Comparison of ENCODE assay signal across 1 cellular context in the genomic region with DNA sequence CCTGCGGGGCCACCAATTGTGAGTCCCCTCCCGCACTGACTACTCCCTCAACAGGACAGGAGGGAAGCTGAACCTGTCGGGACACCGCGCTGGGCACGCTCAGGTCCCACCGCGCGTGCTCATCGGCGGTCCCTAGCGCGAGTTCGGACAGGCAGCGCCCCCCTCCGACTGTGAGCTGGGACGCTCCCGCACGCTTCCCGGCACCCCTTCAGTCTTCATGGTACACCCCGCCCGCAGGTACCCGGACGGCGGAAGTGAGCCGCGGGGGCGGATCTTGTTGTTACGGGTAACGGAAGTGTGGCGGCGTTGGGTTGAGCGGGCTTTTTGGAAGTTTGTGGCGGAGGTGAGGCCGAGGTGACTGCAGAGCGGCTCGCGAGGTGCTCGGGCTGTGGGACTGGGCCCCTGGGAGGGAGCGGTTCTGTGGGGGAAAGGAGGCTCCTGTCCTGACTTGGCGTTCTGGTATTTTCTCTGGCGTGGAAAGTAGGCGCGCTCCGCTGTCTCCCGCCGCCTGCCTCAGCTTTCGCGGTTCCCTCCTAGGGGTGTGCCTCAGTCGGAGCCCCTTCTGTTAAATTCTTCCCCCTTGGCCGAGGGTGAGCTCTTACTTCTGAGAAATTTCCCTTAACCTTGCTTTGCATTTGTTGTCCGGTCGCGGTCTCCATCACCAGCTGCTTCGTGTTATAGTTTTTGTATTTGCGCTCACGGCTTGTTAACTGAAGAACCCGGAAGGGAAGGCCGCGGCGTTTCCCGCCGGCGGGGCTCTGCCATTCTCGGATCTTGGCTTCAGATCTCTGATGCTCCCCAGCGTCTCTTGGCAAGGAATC.
TF ChIP-seq lines count a peak whose summit lies in the region.

A gene (plus strand): TSS at position 289 of the 821 bp plus-strand sequence. CDS start 3,669 bp downstream, outside the sequence.

TF ChIP-seq in HepG2, 621 proteins besides CTCF, POLR2A, EP300 and RAD21 (continued from another document and continues in another):
- TF ChIP-seq, protein P1, sequence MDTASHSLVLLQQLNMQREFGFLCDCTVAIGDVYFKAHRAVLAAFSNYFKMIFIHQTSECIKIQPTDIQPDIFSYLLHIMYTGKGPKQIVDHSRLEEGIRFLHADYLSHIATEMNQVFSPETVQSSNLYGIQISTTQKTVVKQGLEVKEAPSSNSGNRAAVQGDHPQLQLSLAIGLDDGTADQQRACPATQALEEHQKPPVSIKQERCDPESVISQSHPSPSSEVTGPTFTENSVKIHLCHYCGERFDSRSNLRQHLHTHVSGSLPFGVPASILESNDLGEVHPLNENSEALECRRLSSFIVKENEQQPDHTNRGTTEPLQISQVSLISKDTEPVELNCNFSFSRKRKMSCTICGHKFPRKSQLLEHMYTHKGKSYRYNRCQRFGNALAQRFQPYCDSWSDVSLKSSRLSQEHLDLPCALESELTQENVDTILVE (CRISPR knock-in tag; IDR thresholded peaks at IDR 0.05) = no peak; the same call in none of the 2 replicates
- no peak for TF ChIP-seq PCBP2 (optimal IDR thresholded peaks at IDR 0.05; ENCODE audit: low read depth, low read length, poor library complexity, severe bottlenecking)
- TF ChIP-seq TGIF2 (CRISPR knock-in tag; IDR thresholded peaks at IDR 0.05) = peak; percentile 77
- TF ChIP-seq ZNF136 (CRISPR knock-in tag; IDR thresholded peaks at IDR 0.05; ENCODE audit: low read depth) = peak; percentile 66; the same call in 1 of the 2 replicates
- peak; percentile 37; the same call in 1 of the 2 replicates for TF ChIP-seq ZNF225 (CRISPR knock-in tag; IDR thresholded peaks at IDR 0.05)
- TF ChIP-seq SATB2 (CRISPR knock-in tag; IDR thresholded peaks at IDR 0.05) = no peak
- TF ChIP-seq, protein P2, sequence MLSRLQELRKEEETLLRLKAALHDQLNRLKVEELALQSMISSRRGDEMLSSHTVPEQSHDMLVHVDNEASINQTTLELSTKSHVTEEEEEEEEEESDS (CRISPR knock-in tag; IDR thresholded peaks at IDR 0.05; ENCODE audit: borderline replicate concordance) = no peak
- no peak for TF ChIP-seq TOE1 (CRISPR knock-in tag; IDR thresholded peaks at IDR 0.05)
- TF ChIP-seq ZSCAN21 (CRISPR knock-in tag; IDR thresholded peaks at IDR 0.05; ENCODE audit: borderline replicate concordance) = peak; percentile 80
- TF ChIP-seq ZNF382 (CRISPR knock-in tag; IDR thresholded peaks at IDR 0.05; ENCODE audit: borderline replicate concordance) = no peak
- TF ChIP-seq, protein P3, sequence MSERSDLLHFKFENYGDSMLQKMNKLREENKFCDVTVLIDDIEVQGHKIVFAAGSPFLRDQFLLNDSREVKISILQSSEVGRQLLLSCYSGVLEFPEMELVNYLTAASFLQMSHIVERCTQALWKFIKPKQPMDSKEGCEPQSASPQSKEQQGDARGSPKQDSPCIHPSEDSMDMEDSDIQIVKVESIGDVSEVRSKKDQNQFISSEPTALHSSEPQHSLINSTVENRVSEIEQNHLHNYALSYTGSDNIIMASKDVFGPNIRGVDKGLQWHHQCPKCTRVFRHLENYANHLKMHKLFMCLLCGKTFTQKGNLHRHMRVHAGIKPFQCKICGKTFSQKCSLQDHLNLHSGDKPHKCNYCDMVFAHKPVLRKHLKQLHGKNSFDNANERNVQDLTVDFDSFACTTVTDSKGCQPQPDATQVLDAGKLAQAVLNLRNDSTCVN (CRISPR knock-in tag; IDR thresholded peaks at IDR 0.05; ENCODE audit: borderline replicate concordance) = no peak; the same call in 1 of the 2 replicates
- no peak for TF ChIP-seq HNF4A (CRISPR knock-in tag; IDR thresholded peaks at IDR 0.05)
- peak; percentile 34; the same call in 1 of the 2 replicates for TF ChIP-seq ZNF749 (CRISPR knock-in tag; IDR thresholded peaks at IDR 0.05; ENCODE audit: borderline replicate concordance)
- TF ChIP-seq PHF8 (CRISPR knock-in tag; IDR thresholded peaks at IDR 0.05) = peak; percentile 63
- TF ChIP-seq MED8 (CRISPR knock-in tag; IDR thresholded peaks at IDR 0.05; ENCODE audit: insufficient replicate concordance) = peak; percentile 22
- TF ChIP-seq, protein P4, sequence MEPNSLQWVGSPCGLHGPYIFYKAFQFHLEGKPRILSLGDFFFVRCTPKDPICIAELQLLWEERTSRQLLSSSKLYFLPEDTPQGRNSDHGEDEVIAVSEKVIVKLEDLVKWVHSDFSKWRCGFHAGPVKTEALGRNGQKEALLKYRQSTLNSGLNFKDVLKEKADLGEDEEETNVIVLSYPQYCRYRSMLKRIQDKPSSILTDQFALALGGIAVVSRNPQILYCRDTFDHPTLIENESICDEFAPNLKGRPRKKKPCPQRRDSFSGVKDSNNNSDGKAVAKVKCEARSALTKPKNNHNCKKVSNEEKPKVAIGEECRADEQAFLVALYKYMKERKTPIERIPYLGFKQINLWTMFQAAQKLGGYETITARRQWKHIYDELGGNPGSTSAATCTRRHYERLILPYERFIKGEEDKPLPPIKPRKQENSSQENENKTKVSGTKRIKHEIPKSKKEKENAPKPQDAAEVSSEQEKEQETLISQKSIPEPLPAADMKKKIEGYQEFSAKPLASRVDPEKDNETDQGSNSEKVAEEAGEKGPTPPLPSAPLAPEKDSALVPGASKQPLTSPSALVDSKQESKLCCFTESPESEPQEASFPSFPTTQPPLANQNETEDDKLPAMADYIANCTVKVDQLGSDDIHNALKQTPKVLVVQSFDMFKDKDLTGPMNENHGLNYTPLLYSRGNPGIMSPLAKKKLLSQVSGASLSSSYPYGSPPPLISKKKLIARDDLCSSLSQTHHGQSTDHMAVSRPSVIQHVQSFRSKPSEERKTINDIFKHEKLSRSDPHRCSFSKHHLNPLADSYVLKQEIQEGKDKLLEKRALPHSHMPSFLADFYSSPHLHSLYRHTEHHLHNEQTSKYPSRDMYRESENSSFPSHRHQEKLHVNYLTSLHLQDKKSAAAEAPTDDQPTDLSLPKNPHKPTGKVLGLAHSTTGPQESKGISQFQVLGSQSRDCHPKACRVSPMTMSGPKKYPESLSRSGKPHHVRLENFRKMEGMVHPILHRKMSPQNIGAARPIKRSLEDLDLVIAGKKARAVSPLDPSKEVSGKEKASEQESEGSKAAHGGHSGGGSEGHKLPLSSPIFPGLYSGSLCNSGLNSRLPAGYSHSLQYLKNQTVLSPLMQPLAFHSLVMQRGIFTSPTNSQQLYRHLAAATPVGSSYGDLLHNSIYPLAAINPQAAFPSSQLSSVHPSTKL (CRISPR knock-in tag; IDR thresholded peaks at IDR 0.05) = peak; percentile 64; the same call in 1 of the 2 replicates
- TF ChIP-seq FOXO1 (CRISPR knock-in tag; IDR thresholded peaks at IDR 0.05) = peak; percentile 33; the same call in 1 of the 2 replicates
- TF ChIP-seq ZMYM3 (CRISPR knock-in tag; IDR thresholded peaks at IDR 0.05) = peak; percentile 75; the same call in 1 of the 2 replicates
- TF ChIP-seq ZNF883 (CRISPR knock-in tag; IDR thresholded peaks at IDR 0.05; ENCODE audit: not compliant biosample characterization) = no peak
- TF ChIP-seq ZNF619 (CRISPR knock-in tag; IDR thresholded peaks at IDR 0.05) = 0 out of 2 replicates have a peak, but pooled peaks have one; percentile 22
- TF ChIP-seq, protein P5, sequence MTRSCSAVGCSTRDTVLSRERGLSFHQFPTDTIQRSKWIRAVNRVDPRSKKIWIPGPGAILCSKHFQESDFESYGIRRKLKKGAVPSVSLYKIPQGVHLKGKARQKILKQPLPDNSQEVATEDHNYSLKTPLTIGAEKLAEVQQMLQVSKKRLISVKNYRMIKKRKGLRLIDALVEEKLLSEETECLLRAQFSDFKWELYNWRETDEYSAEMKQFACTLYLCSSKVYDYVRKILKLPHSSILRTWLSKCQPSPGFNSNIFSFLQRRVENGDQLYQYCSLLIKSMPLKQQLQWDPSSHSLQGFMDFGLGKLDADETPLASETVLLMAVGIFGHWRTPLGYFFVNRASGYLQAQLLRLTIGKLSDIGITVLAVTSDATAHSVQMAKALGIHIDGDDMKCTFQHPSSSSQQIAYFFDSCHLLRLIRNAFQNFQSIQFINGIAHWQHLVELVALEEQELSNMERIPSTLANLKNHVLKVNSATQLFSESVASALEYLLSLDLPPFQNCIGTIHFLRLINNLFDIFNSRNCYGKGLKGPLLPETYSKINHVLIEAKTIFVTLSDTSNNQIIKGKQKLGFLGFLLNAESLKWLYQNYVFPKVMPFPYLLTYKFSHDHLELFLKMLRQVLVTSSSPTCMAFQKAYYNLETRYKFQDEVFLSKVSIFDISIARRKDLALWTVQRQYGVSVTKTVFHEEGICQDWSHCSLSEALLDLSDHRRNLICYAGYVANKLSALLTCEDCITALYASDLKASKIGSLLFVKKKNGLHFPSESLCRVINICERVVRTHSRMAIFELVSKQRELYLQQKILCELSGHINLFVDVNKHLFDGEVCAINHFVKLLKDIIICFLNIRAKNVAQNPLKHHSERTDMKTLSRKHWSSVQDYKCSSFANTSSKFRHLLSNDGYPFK (CRISPR knock-in tag; IDR thresholded peaks at IDR 0.05; ENCODE audit: borderline replicate concordance) = peak; percentile 39; the same call in 1 of the 2 replicates
- TF ChIP-seq, protein P6, sequence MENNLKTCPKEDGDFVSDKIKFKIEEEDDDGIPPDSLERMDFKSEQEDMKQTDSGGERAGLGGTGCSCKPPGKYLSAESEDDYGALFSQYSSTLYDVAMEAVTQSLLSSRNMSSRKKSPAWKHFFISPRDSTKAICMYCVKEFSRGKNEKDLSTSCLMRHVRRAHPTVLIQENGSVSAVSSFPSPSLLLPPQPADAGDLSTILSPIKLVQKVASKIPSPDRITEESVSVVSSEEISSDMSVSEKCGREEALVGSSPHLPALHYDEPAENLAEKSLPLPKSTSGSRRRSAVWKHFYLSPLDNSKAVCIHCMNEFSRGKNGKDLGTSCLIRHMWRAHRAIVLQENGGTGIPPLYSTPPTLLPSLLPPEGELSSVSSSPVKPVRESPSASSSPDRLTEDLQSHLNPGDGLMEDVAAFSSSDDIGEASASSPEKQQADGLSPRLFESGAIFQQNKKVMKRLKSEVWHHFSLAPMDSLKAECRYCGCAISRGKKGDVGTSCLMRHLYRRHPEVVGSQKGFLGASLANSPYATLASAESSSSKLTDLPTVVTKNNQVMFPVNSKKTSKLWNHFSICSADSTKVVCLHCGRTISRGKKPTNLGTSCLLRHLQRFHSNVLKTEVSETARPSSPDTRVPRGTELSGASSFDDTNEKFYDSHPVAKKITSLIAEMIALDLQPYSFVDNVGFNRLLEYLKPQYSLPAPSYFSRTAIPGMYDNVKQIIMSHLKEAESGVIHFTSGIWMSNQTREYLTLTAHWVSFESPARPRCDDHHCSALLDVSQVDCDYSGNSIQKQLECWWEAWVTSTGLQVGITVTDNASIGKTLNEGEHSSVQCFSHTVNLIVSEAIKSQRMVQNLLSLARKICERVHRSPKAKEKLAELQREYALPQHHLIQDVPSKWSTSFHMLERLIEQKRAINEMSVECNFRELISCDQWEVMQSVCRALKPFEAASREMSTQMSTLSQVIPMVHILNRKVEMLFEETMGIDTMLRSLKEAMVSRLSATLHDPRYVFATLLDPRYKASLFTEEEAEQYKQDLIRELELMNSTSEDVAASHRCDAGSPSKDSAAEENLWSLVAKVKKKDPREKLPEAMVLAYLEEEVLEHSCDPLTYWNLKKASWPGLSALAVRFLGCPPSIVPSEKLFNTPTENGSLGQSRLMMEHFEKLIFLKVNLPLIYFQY (CRISPR knock-in tag; IDR thresholded peaks at IDR 0.05; ENCODE audit: borderline replicate concordance) = no peak
- TF ChIP-seq, protein P7, sequence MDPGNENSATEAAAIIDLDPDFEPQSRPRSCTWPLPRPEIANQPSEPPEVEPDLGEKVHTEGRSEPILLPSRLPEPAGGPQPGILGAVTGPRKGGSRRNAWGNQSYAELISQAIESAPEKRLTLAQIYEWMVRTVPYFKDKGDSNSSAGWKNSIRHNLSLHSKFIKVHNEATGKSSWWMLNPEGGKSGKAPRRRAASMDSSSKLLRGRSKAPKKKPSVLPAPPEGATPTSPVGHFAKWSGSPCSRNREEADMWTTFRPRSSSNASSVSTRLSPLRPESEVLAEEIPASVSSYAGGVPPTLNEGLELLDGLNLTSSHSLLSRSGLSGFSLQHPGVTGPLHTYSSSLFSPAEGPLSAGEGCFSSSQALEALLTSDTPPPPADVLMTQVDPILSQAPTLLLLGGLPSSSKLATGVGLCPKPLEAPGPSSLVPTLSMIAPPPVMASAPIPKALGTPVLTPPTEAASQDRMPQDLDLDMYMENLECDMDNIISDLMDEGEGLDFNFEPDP (CRISPR knock-in tag; conservative IDR thresholded peaks at IDR 0.05) = no peak
- peak; percentile 98 for TF ChIP-seq GABPB1 (CRISPR knock-in tag; IDR thresholded peaks at IDR 0.05)
- no peak for TF ChIP-seq DR1 (CRISPR knock-in tag; IDR thresholded peaks at IDR 0.05)
- peak; percentile 64; the same call in 1 of the 2 replicates for TF ChIP-seq ZNF792 (CRISPR knock-in tag; IDR thresholded peaks at IDR 0.05)
- no peak for TF ChIP-seq TEAD2 (CRISPR knock-in tag; IDR thresholded peaks at IDR 0.05)
- TF ChIP-seq HDAC2 (CRISPR knock-in tag; IDR thresholded peaks at IDR 0.05) = peak; percentile 63; the same call in 1 of the 2 replicates
- TF ChIP-seq CHD2 (IDR thresholded peaks at IDR 0.05; ENCODE audit: low read depth, low read length) = peak; percentile 10; the same call in 1 of the 2 replicates
- peak; percentile 55; the same call in 1 of the 2 replicates for TF ChIP-seq CCDC6 (CRISPR knock-in tag; IDR thresholded peaks at IDR 0.05)
- TF ChIP-seq, protein P8, sequence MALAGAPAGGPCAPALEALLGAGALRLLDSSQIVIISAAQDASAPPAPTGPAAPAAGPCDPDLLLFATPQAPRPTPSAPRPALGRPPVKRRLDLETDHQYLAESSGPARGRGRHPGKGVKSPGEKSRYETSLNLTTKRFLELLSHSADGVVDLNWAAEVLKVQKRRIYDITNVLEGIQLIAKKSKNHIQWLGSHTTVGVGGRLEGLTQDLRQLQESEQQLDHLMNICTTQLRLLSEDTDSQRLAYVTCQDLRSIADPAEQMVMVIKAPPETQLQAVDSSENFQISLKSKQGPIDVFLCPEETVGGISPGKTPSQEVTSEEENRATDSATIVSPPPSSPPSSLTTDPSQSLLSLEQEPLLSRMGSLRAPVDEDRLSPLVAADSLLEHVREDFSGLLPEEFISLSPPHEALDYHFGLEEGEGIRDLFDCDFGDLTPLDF (CRISPR knock-in tag; IDR thresholded peaks at IDR 0.05) = peak; percentile 89
- TF ChIP-seq ZNF33B (CRISPR knock-in tag; IDR thresholded peaks at IDR 0.05) = no peak
- TF ChIP-seq NONO (IDR thresholded peaks at IDR 0.05) = no peak
- peak; percentile 84 for TF ChIP-seq NONO (CRISPR knock-in tag; conservative IDR thresholded peaks at IDR 0.05)
- TF ChIP-seq, protein P9, sequence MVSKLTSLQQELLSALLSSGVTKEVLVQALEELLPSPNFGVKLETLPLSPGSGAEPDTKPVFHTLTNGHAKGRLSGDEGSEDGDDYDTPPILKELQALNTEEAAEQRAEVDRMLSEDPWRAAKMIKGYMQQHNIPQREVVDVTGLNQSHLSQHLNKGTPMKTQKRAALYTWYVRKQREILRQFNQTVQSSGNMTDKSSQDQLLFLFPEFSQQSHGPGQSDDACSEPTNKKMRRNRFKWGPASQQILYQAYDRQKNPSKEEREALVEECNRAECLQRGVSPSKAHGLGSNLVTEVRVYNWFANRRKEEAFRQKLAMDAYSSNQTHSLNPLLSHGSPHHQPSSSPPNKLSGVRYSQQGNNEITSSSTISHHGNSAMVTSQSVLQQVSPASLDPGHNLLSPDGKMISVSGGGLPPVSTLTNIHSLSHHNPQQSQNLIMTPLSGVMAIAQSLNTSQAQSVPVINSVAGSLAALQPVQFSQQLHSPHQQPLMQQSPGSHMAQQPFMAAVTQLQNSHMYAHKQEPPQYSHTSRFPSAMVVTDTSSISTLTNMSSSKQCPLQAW (CRISPR knock-in tag; IDR thresholded peaks at IDR 0.05) = peak; percentile 89
